Comparison of ENCODE assay signal across 8 cellular contexts in the genomic region with DNA sequence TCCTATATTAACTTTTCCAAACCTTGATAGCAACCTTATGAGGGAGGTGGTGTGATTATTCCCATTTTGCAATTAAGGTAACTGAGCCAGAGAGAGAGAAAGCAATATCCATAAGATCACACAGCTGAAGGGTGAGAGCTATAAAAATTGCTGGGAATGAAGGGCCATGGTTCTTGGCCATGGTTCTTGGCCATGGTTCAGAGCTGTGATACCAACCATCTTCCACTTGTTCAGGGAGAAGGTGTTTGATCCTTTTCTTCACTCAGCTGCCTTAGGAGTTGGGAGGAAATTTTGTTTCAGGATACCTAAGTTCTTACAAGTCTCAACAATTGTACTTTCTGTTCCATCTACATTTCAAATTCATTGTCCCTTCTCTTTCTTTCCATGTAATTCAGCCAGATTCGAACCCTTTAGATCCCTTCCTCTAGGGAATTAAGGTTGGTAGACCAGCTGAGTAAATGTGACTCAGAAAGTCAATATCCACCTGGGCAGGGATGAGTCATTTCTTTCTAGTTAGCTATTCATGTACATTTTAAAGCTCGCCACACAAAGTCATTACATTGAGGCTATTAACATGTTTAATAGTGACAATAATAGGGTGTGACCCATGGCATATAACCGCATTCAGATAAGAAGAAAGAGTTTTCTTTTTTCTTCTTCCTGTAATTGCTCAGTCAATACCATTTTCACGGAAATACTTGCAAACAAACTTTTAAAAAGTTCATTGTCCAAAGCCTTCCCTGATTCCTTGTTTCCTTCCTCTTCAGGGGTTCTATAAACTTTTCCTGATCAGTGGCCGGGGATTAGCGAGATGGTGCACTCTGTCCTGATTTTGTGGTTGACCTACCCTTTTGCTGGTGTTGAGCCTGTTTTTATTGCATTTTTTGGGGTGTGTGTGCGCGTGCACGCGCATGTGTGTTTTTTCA.
A peak's percentile ranks its signal among the peaks of the same experiment; 100 is the strongest.
DNase-seq lines count a peak whose midpoint lies in the region; ATAC-seq and TF ChIP-seq lines count a peak whose summit lies in the region.

No MANE protein-coding gene starts in this region.

- no peak for TF ChIP-seq CTCF in esophagus squamous epithelium (IDR thresholded peaks at IDR 0.05)

- peaks cover 0 to 56% (median 0%) of the 10 kb centered on the region in 3 donors for H3K36me3 ChIP-seq in esophagus squamous epithelium

- no peaks in the 10 kb centered on the region for H3K36me3 Mint-ChIP-seq in activated naive CD4-positive, alpha-beta T cell treated with anti-CD3 and anti-CD28 coated beads, Interleukin-2, amount 50 U/mL, for 72 hours

- no peak overlapping the region for H3K27ac Mint-ChIP-seq in activated naive CD4-positive, alpha-beta T cell treated with anti-CD3 and anti-CD28 coated beads, Interleukin-2, amount 50 U/mL, for 72 hours

- no peaks in the 10 kb centered on the region for H3K9me3 ChIP-seq in esophagus squamous epithelium

- H3K4me3 ChIP-seq in esophagus squamous epithelium, result no peak overlapping the region

- intact Hi-C loops in esophagus squamous epithelium (cut with DNase I), result no loop called here

- H3K27ac ChIP-seq in esophagus squamous epithelium, result peak overlapping the region; percentile 36 to 66 (median 52)

- peak; percentile 41 for ATAC-seq in activated naive CD4-positive, alpha-beta T cell treated with anti-CD3 and anti-CD28 coated beads, Interleukin-2, amount 50 U/mL, for 72 hours
- ATAC-seq in HG03097 (IDR thresholded peaks at IDR 0.05; ENCODE audit: low FRiP score, unreplicated experiment), result no peak

- 52 to 55% methylated on average over 10 of the region's 10 CpGs for WGBS in esophagus squamous epithelium, 2 donors

- H3K4me1 ChIP-seq in esophagus squamous epithelium, result peaks cover 0 to 49% (median 20%) of the 10 kb centered on the region in 3 donors

- H3K9me3 Mint-ChIP-seq in activated naive CD4-positive, alpha-beta T cell treated with anti-CD3 and anti-CD28 coated beads, Interleukin-2, amount 50 U/mL, for 72 hours, result no peaks in the 10 kb centered on the region

- TF ChIP-seq POLR2A in esophagus squamous epithelium (IDR thresholded peaks at IDR 0.05), result no peak

- no peak for DNase-seq in activated naive CD4-positive, alpha-beta T cell treated with anti-CD3 and anti-CD28 coated beads, Interleukin-2, amount 50 U/mL, for 72 hours (ENCODE audit: low spot score in 2 of 2)
- no peak for DNase-seq in activated naive CD4-positive, alpha-beta T cell treated with anti-CD3 and anti-CD28 coated beads, Interleukin-2, amount 50 U/mL, for 16 hours
- DNase-seq in NCI-H146 treated with DMSO at 0.1 percent for 48 hours (lab: John Stamatoyannopoulos, UW; ENCODE audit: unreplicated experiment) (peak; percentile 80), esophagus squamous epithelium (lab: John Stamatoyannopoulos, UW) (no peak), AG20443 (ENCODE audit: low spot score) (no peak), NCI-H2029 (lab: John Stamatoyannopoulos, UW) (no peak), NCI-H187 (lab: John Stamatoyannopoulos, UW) (no peak)

- H3K27me3 ChIP-seq in esophagus squamous epithelium, result no peaks in the 10 kb centered on the region
